In the genomic region with DNA sequence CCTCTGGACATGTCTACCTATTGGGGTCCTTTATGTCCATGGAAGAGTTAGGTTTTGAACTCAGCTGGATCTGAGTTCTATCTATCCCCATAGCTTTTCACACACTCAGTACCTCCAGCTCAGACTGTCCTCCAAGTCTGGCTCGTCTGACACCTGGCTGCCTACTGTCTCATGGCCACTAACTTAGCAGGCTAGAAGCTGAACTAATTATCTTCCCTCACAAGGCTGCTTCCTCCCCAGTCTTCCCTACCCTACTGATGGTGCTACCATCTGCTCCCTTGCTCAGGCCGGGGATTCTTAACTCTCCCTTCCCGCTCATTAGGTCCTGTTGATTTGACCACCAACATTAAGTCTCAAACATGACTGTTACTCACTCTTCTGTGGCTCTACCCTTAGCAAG, we compare ENCODE assay signal across 1 cellular context.
TF ChIP-seq lines count a peak whose summit lies in the region.

No MANE protein-coding gene starts in this region.

TF ChIP-seq in WTC11, 78 proteins besides CTCF, POLR2A, EP300 and RAD21 (continued from another document):
- TF ChIP-seq STAT6 (CRISPR knock-in tag; conservative IDR thresholded peaks at IDR 0.05; ENCODE audit: low read depth) (no peak), NFYB (CRISPR knock-in tag; conservative IDR thresholded peaks at IDR 0.05; ENCODE audit: low read depth) (no peak)
